ENCODE assay signal across 29 cellular contexts in genomic region chr1:175178456-175178855, GRCh38.
"Had no signal": no experiment of that assay in that cellular context is flagged by ENCODE, and none has a peak within 500 bp of the region (broad histone marks: within the 10 kb centered on the region; RNA-seq: fewer than 3 reads in every experiment).

No MANE protein-coding gene starts in this region.

- H3K4me1 Mint-ChIP-seq: brain, nephron had no signal

- ATAC-seq: activated CD4-positive, alpha-beta T cell treated with anti-CD3 and anti-CD28 coated beads for 36 hours; activated naive CD8-positive, alpha-beta T cell treated with anti-CD3 and anti-CD28 coated beads, Interleukin-2, amount 50 U/mL, for 24 hours; activated T-cell treated with anti-CD3 and anti-CD28 coated beads, Interleukin-2, amount 50 U/mL, for 72 hours; left ventricle myocardium superior; right cardiac atrium had no signal

- H3K9me3 Mint-ChIP-seq: activated naive CD8-positive, alpha-beta T cell treated with anti-CD3 and anti-CD28 coated beads, Interleukin-2, amount 50 U/mL, for 24 hours; activated T-cell treated with anti-CD3 and anti-CD28 coated beads, Interleukin-2, amount 50 U/mL, for 72 hours; brain; immature natural killer cell; nephron; T-helper 1 cell treated with Interleukin-12 subunit alpha and Interleukin-12 subunit beta and Interleukin-4 antibody, amounts not matched to agents 30 μg/mL and 1 μg/mL, for 36 hours had no signal

- H3K27me3 ChIP-seq: esophagus muscularis mucosa, hepatocyte, stomach, suprapubic skin, tibial nerve, uterus had no signal

- H3K36me3 ChIP-seq: uterus had no signal

- H3K9me3 ChIP-seq: esophagus muscularis mucosa, stomach, suprapubic skin, tibial nerve, uterus had no signal

- H3K9ac ChIP-seq: parathyroid adenoma had no signal

- H3K27ac ChIP-seq: esophagus muscularis mucosa, hepatocyte, parathyroid adenoma, stomach, suprapubic skin, tibial nerve, uterus had no signal

- H3K4me3 Mint-ChIP-seq: activated CD4-positive, alpha-beta T cell treated with anti-CD3 and anti-CD28 coated beads for 36 hours; activated naive CD8-positive, alpha-beta T cell treated with anti-CD3 and anti-CD28 coated beads, Interleukin-2, amount 50 U/mL, for 24 hours; activated T-cell treated with anti-CD3 and anti-CD28 coated beads, Interleukin-2, amount 50 U/mL, for 72 hours; brain; immature natural killer cell; nephron; T-helper 1 cell treated with Interleukin-12 subunit alpha and Interleukin-12 subunit beta and Interleukin-4 antibody, amounts not matched to agents 30 μg/mL and 1 μg/mL, for 36 hours had no signal

- H3K27ac Mint-ChIP-seq: activated CD4-positive, alpha-beta T cell treated with anti-CD3 and anti-CD28 coated beads for 36 hours; activated naive CD8-positive, alpha-beta T cell treated with anti-CD3 and anti-CD28 coated beads, Interleukin-2, amount 50 U/mL, for 24 hours; activated T-cell treated with anti-CD3 and anti-CD28 coated beads, Interleukin-2, amount 50 U/mL, for 72 hours; brain; T-helper 1 cell treated with Interleukin-12 subunit alpha and Interleukin-12 subunit beta and Interleukin-4 antibody, amounts not matched to agents 30 μg/mL and 1 μg/mL, for 36 hours had no signal

- DNase-seq: activated CD4-positive, alpha-beta T cell treated with anti-CD3 and anti-CD28 coated beads for 36 hours; activated CD4-positive, alpha-beta T cell treated with anti-CD3 and anti-CD28 coated beads, Interleukin-2, amount 50 U/mL, for 48 hours; activated gamma-delta T cell; activated naive CD4-positive, alpha-beta T cell treated with anti-CD3 and anti-CD28 coated beads, Interleukin-2, amount 50 U/mL, for 16 hours; activated naive CD8-positive, alpha-beta T cell treated with anti-CD3 and anti-CD28 coated beads, Interleukin-2, amount 50 U/mL, for 24 hours; activated T-cell treated with anti-CD3 and anti-CD28 coated beads, Interleukin-2, amount 50 U/mL, for 72 hours; aorta; dermis blood vessel endothelial cell; effector CD8-positive, alpha-beta T cell; glutamatergic neuron; immature natural killer cell; kidney glomerular epithelial cell; left ventricle myocardium superior; mammary epithelial cell; midbrain; nucleus accumbens; right cardiac atrium; stimulated activated CD4-positive, alpha-beta T cell treated with anti-CD3 and anti-CD28 coated beads, Interleukin-12 subunit alpha, Interleukin-12 subunit beta, amount 100 ng/mL, for 4 hours; stimulated activated CD4-positive, alpha-beta T cell treated with anti-CD3 and anti-CD28 coated beads, Interleukin-4, amount 100 ng/mL, for 4 hours; stomach; uterus had no signal

- H3K4me3 ChIP-seq: esophagus muscularis mucosa, hepatocyte, stomach, suprapubic skin, tibial nerve, uterus had no signal

- H3K36me3 Mint-ChIP-seq: brain had no signal

- H2AFZ ChIP-seq: hepatocyte, parathyroid adenoma had no signal

- H3K4me2 ChIP-seq: hepatocyte had no signal

- H3K27me3 Mint-ChIP-seq: activated CD4-positive, alpha-beta T cell treated with anti-CD3 and anti-CD28 coated beads for 36 hours; activated naive CD8-positive, alpha-beta T cell treated with anti-CD3 and anti-CD28 coated beads, Interleukin-2, amount 50 U/mL, for 24 hours had no signal

- H3K4me1 ChIP-seq: parathyroid adenoma, uterus had no signal
